In the genomic region with DNA sequence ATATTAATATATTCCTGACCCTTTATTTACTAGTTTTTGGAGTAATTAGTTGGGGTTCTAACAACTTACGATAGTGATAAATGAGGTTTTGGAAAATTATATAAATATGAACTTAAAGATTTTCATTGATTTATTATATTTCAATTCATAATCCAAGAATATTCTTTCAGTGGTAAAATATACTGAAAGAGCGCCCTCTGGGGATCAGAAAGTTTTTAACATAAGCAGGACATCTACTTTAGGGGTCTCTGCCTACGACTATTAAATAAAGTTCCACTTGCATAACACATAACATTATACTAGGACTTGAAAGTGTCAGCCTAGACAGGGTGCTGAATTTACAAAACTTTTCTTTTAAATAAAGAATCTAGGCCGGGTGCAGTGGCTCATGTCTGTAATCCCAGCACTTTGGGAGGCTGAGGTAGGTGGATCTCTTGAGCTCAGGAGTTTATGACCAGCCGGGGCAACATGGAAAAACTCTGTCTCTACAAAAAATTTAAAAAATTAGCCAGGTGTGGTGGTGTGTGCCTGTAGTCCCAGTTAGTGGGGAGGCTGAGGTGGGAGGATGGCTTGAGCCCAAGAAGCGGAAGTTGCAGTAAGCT, we compare ENCODE assay signal across 9 cellular contexts. TPM values are rescaled to one million over a fixed set of nuclear protein-coding genes. Genes with fewer than 3 reads are reported as not detected.
A peak's percentile ranks its signal among the peaks of the same experiment; 100 is the strongest.
DNase-seq lines count a peak whose midpoint lies in the region; ATAC-seq and TF ChIP-seq lines count a peak whose summit lies in the region.
"Had no signal": no experiment of that assay in that cellular context is flagged by ENCODE, and none has a peak within 500 bp of the region (broad histone marks: within the 10 kb centered on the region; RNA-seq: fewer than 3 reads in every experiment).

No MANE protein-coding gene starts in this region.

- intact Hi-C loops in A673 (cut with micrococcal nuclease; ENCODE audit: unreplicated experiment): loop anchor here (10.0 kb wide), 1 partner anchor 346 kb away; no protein-coding TSS in a partner anchor

- no peak overlapping the region for H3K27ac Mint-ChIP-seq in glutamatergic neuron (ENCODE audit: unreplicated experiment)
- H3K27ac Mint-ChIP-seq: activated naive CD4-positive, alpha-beta T cell treated with anti-CD3 and anti-CD28 coated beads, Interleukin-2, amount 50 U/mL, for 24 hours had no signal

- H3K4me3 Mint-ChIP-seq in glutamatergic neuron (ENCODE audit: unreplicated experiment): no peak overlapping the region
- H3K4me3 Mint-ChIP-seq: activated naive CD4-positive, alpha-beta T cell treated with anti-CD3 and anti-CD28 coated beads, Interleukin-2, amount 50 U/mL, for 24 hours had no signal

- no peaks in the 10 kb centered on the region for H3K9me3 Mint-ChIP-seq in glutamatergic neuron (ENCODE audit: unreplicated experiment)
- H3K9me3 Mint-ChIP-seq: activated naive CD4-positive, alpha-beta T cell treated with anti-CD3 and anti-CD28 coated beads, Interleukin-2, amount 50 U/mL, for 24 hours had no signal

- H3K27me3 Mint-ChIP-seq in glutamatergic neuron (ENCODE audit: unreplicated experiment): no peaks in the 10 kb centered on the region
- H3K27me3 Mint-ChIP-seq: activated naive CD4-positive, alpha-beta T cell treated with anti-CD3 and anti-CD28 coated beads, Interleukin-2, amount 50 U/mL, for 24 hours had no signal

- POLR2A ChIA-PET in A673 (lab: Charles Lee; ENCODE audit: low non-redundant PET): no interaction called here

- peaks cover 35% of the 10 kb centered on the region for H3K4me1 ChIP-seq in A673 (ENCODE audit: insufficient read depth, low read length, poor library complexity, severe bottlenecking)

- H3K36me3 ChIP-seq in A673 (ENCODE audit: insufficient read depth, low read length, poor library complexity, severe bottlenecking): peaks cover 89% of the 10 kb centered on the region

- no peaks in the 10 kb centered on the region for H3K27me3 ChIP-seq in A673 (replicated peaks; ENCODE audit: insufficient read depth, low read depth, low read length, poor library complexity)

- BruUV-seq in A673 (replicated peaks; lab: Mats Ljungman, UMichigan): no TSS peak

- peak overlapping the region; percentile 64 for H3K27ac ChIP-seq in A673 (ENCODE audit: low read depth, low read length, poor library complexity, severe bottlenecking)

- no peaks in the 10 kb centered on the region for H3K36me3 Mint-ChIP-seq in glutamatergic neuron (ENCODE audit: unreplicated experiment)

- DNase-seq in A673 (ENCODE audit: low spot score) (peak; percentile 40), GM12865 (ENCODE audit: low read depth) (no peak), glutamatergic neuron (no peak)
- DNase-seq in stimulated activated CD4-positive, alpha-beta T cell treated with anti-CD3 and anti-CD28 coated beads, Interleukin-2, amount 100 ng/mL, for 24 hours: no peak

- H3K4me3 ChIP-seq in A673 (ENCODE audit: low read depth, low read length, poor library complexity, severe bottlenecking): no peak overlapping the region
- H3K4me3 ChIP-seq in GM12865 (ENCODE audit: low read depth, low read length): no peak overlapping the region

- ATAC-seq in SK-N-SH treated with all-trans-retinoic acid at 6 μM for 48 hours (peak; percentile 46; the same call in 1 of the 3 replicates), HG02840 (IDR thresholded peaks at IDR 0.05; ENCODE audit: low FRiP score, unreplicated experiment) (no peak), GM19463 (IDR thresholded peaks at IDR 0.05; ENCODE audit: unreplicated experiment) (no peak), HG02798 (IDR thresholded peaks at IDR 0.05; ENCODE audit: poor library complexity, unreplicated experiment) (no peak)

- CTCF ChIA-PET in A673 (lab: Charles Lee): interaction anchor here (0.6 to 0.7 kb wide), 4 partner anchors 198 to 587 kb away, joined by 3 to 6 read pairs (median 4); no protein-coding TSS in a partner anchor

- TF ChIP-seq CTCF in A673 (conservative IDR thresholded peaks at IDR 0.05; ENCODE audit: low read depth, low read length) (peak; percentile 76), GM12865 (IDR thresholded peaks at IDR 0.05; ENCODE audit: insufficient read depth, low read depth, low read length, missing control alignments) (peak; percentile 29), glutamatergic neuron (IDR thresholded peaks at IDR 0.05; ENCODE audit: partially characterized antibody, unreplicated experiment) (peak; percentile 74)

- H3K9me3 ChIP-seq in A673 (ENCODE audit: low read depth, low read length, poor library complexity, severe bottlenecking): no peaks in the 10 kb centered on the region

- H3K4me1 Mint-ChIP-seq in glutamatergic neuron (ENCODE audit: low read depth, unreplicated experiment): no peaks in the 10 kb centered on the region

TF ChIP-seq in SK-N-SH treated with all-trans-retinoic acid at 6 μM for 48 hours, 23 proteins besides CTCF, POLR2A, EP300 and RAD21:
- TF ChIP-seq GLIS3 (CRISPR knock-in tag; IDR thresholded peaks at IDR 0.05) (no peak), ARNTL (CRISPR knock-in tag; IDR thresholded peaks at IDR 0.05; ENCODE audit: borderline replicate concordance, low read depth) (no peak), ESRRG (CRISPR knock-in tag; IDR thresholded peaks at IDR 0.05) (no peak), ZNF70 (CRISPR knock-in tag; IDR thresholded peaks at IDR 0.05) (no peak), SNAI2 (CRISPR knock-in tag; IDR thresholded peaks at IDR 0.05) (no peak), ZNF8 (CRISPR knock-in tag; IDR thresholded peaks at IDR 0.05) (no peak)
- TF ChIP-seq, protein P1, sequence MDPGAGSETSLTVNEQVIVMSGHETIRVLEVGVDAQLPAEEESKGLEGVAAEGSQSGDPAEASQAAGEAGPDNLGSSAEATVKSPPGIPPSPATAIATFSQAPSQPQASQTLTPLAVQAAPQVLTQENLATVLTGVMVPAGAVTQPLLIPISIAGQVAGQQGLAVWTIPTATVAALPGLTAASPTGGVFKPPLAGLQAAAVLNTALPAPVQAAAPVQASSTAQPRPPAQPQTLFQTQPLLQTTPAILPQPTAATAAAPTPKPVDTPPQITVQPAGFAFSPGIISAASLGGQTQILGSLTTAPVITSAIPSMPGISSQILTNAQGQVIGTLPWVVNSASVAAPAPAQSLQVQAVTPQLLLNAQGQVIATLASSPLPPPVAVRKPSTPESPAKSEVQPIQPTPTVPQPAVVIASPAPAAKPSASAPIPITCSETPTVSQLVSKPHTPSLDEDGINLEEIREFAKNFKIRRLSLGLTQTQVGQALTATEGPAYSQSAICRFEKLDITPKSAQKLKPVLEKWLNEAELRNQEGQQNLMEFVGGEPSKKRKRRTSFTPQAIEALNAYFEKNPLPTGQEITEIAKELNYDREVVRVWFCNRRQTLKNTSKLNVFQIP (CRISPR knock-in tag; IDR thresholded peaks at IDR 0.05; ENCODE audit: borderline replicate concordance, low read depth): no peak
- TF ChIP-seq, protein P2, sequence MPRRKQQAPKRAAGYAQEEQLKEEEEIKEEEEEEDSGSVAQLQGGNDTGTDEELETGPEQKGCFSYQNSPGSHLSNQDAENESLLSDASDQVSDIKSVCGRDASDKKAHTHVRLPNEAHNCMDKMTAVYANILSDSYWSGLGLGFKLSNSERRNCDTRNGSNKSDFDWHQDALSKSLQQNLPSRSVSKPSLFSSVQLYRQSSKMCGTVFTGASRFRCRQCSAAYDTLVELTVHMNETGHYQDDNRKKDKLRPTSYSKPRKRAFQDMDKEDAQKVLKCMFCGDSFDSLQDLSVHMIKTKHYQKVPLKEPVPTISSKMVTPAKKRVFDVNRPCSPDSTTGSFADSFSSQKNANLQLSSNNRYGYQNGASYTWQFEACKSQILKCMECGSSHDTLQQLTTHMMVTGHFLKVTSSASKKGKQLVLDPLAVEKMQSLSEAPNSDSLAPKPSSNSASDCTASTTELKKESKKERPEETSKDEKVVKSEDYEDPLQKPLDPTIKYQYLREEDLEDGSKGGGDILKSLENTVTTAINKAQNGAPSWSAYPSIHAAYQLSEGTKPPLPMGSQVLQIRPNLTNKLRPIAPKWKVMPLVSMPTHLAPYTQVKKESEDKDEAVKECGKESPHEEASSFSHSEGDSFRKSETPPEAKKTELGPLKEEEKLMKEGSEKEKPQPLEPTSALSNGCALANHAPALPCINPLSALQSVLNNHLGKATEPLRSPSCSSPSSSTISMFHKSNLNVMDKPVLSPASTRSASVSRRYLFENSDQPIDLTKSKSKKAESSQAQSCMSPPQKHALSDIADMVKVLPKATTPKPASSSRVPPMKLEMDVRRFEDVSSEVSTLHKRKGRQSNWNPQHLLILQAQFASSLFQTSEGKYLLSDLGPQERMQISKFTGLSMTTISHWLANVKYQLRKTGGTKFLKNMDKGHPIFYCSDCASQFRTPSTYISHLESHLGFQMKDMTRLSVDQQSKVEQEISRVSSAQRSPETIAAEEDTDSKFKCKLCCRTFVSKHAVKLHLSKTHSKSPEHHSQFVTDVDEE (CRISPR knock-in tag; IDR thresholded peaks at IDR 0.05): no peak

RNA-seq across cellular contexts. Expression of a gene that starts 15.6 kb away (rescaled TPM):
- total RNA-seq in A673 (2021) (127 and 138 TPM in 2 replicates), glutamatergic neuron (ENCODE audit: unreplicated experiment) (30.5 TPM)

RNA-seq across cellular contexts. Expression of a gene that starts 44.2 kb away (rescaled TPM):
- total RNA-seq in A673 (2021) (487 and 587 TPM in 2 replicates), glutamatergic neuron (ENCODE audit: unreplicated experiment) (143 TPM)

RNA-seq across cellular contexts. Expression of a gene that starts 49.6 kb away (rescaled TPM):
- total RNA-seq in A673 (2021): 3.4 and 5.5 TPM in 2 replicates
- not detected for total RNA-seq in glutamatergic neuron (ENCODE audit: unreplicated experiment)
